15 cellular contexts compared by ENCODE assay signal in genomic region chr2:105877945-105878344, GRCh38.
DNase-seq lines count a peak whose midpoint lies in the region; ATAC-seq, FAIRE-seq and TF ChIP-seq lines count a peak whose summit lies in the region.
"Had no signal": no experiment of that assay in that cellular context is flagged by ENCODE, and none has a peak within 500 bp of the region (broad histone marks: within the 10 kb centered on the region; RNA-seq: fewer than 3 reads in every experiment).

No MANE protein-coding gene starts in this region.

- intact Hi-C loops in activated T-helper 2 cell treated with anti-CD3 and anti-CD28 coated beads, Interferon-gamma antibody, Interleukin-2, Interleukin-4, amounts not matched to agents 10 μg/mL and 5 μg/mL and 100 μg/mL, durations not matched to agents 14 hours and 24 hours and 36 hours (cut with micrococcal nuclease) = no loop called here
- intact Hi-C loops in lower lobe of right lung (cut with DNase I) = no loop called here

- H3K4me1 ChIP-seq in lower lobe of right lung = peaks cover 7% of the 10 kb centered on the region

- peaks cover 90% of the 10 kb centered on the region for H3K36me3 Mint-ChIP-seq in activated T-helper 2 cell treated with anti-CD3 and anti-CD28 coated beads, Interferon-gamma antibody, Interleukin-2, Interleukin-4, amounts not matched to agents 10 μg/mL and 5 μg/mL and 100 μg/mL, durations not matched to agents 14 hours and 24 hours and 36 hours (ENCODE audit: low read depth)

- no peak overlapping the region for H3K27ac ChIP-seq in lower lobe of right lung

- peaks cover 71% of the 10 kb centered on the region for H3K4me1 Mint-ChIP-seq in activated T-helper 2 cell treated with anti-CD3 and anti-CD28 coated beads, Interferon-gamma antibody, Interleukin-2, Interleukin-4, amounts not matched to agents 10 μg/mL and 5 μg/mL and 100 μg/mL, durations not matched to agents 14 hours and 24 hours and 36 hours (ENCODE audit: low read depth)

- H3K27ac Mint-ChIP-seq in activated T-helper 2 cell treated with anti-CD3 and anti-CD28 coated beads, Interferon-gamma antibody, Interleukin-2, Interleukin-4, amounts not matched to agents 10 μg/mL and 5 μg/mL and 100 μg/mL, durations not matched to agents 14 hours and 24 hours and 36 hours = peak overlapping the region; percentile 55

- H3K27me3 ChIP-seq in lower lobe of right lung (ENCODE audit: low read depth) = no peaks in the 10 kb centered on the region

- H3K27me3 Mint-ChIP-seq in activated T-helper 2 cell treated with anti-CD3 and anti-CD28 coated beads, Interferon-gamma antibody, Interleukin-2, Interleukin-4, amounts not matched to agents 10 μg/mL and 5 μg/mL and 100 μg/mL, durations not matched to agents 14 hours and 24 hours and 36 hours (ENCODE audit: low read depth) = no peaks in the 10 kb centered on the region

- H3K9me3 ChIP-seq in lower lobe of right lung = peaks cover 3% of the 10 kb centered on the region

- no peak for TF ChIP-seq CTCF in lower lobe of right lung (IDR thresholded peaks at IDR 0.05)

- H3K9me3 Mint-ChIP-seq in activated T-helper 2 cell treated with anti-CD3 and anti-CD28 coated beads, Interferon-gamma antibody, Interleukin-2, Interleukin-4, amounts not matched to agents 10 μg/mL and 5 μg/mL and 100 μg/mL, durations not matched to agents 14 hours and 24 hours and 36 hours = no peaks in the 10 kb centered on the region

- ATAC-seq in lower lobe of right lung = no peak

- no peak overlapping the region for H3K4me3 ChIP-seq in lower lobe of right lung

- FAIRE-seq in GM19239 (lab: Jason Lieb, UNC) = peak; percentile 87
- FAIRE-seq: A204.1 had no signal

- H3K36me3 ChIP-seq in lower lobe of right lung = peaks cover 10% of the 10 kb centered on the region

- DNase-seq in NCI-H2107 treated with DMSO at 0.1 percent for 48 hours (lab: John Stamatoyannopoulos, UW; ENCODE audit: unreplicated experiment) (peak; percentile 24), NCI-H2107 (lab: John Stamatoyannopoulos, UW) (no peak), GM19239 (ENCODE audit: insufficient read length, low spot score) (no peak), mucosa of gallbladder (ENCODE audit: low spot score) (peak; percentile 69), NCI-H345 (lab: John Stamatoyannopoulos, UW) (no peak), SHP77 treated with DMSO at 0.1 percent for 48 hours (lab: John Stamatoyannopoulos, UW) (no peak), lower lobe of right lung (no peak)
- no peak for DNase-seq in activated T-helper 2 cell treated with anti-CD3 and anti-CD28 coated beads, Interferon-gamma antibody, Interleukin-2, Interleukin-4, amounts not matched to agents 10 μg/mL and 5 μg/mL and 100 μg/mL, durations not matched to agents 14 hours and 24 hours and 36 hours (ENCODE audit: low spot score)
- DNase-seq: activated CD4-positive, CD25-positive, alpha-beta regulatory T cell treated with anti-CD3 and anti-CD28 coated beads, Interleukin-2, amount 50 U/mL, for 72 hours; activated gamma-delta T cell treated with Interleukin-2 at 50 U/mL for 16 hours; Calu3; IMR-90; NCI-H187 treated with DMSO at 0.1 percent for 48 hours; trophoblast cell had no signal

- no peak overlapping the region for H3K4me3 Mint-ChIP-seq in activated T-helper 2 cell treated with anti-CD3 and anti-CD28 coated beads, Interferon-gamma antibody, Interleukin-2, Interleukin-4, amounts not matched to agents 10 μg/mL and 5 μg/mL and 100 μg/mL, durations not matched to agents 14 hours and 24 hours and 36 hours (ENCODE audit: low read depth)

Comparison
In these comparisons a context has a peak if more than half of its experiments do, and no peak if none do; other contexts are left out.
1. DNase-seq: peak in NCI-H2107 treated with DMSO at 0.1 percent for 48 hours (single experiment) and mucosa of gallbladder (single experiment); none in NCI-H2107 (single experiment), GM19239 (single experiment), activated T-helper 2 cell treated with anti-CD3 and anti-CD28 coated beads, Interferon-gamma antibody, Interleukin-2, Interleukin-4, amounts not matched to agents 10 μg/mL and 5 μg/mL and 100 μg/mL, durations not matched to agents 14 hours and 24 hours and 36 hours (single experiment), NCI-H345 (single experiment), SHP77 treated with DMSO at 0.1 percent for 48 hours (single experiment) and lower lobe of right lung (single experiment).